In genomic region chr5:76415855-76416254, GRCh38 we compare ENCODE assay signal across 24 cellular contexts. TPM values are rescaled to one million over a fixed set of nuclear protein-coding genes. Genes with fewer than 3 reads are reported as not detected.
DNase-seq lines count a peak whose midpoint lies in the region; ATAC-seq and TF ChIP-seq lines count a peak whose summit lies in the region.
"Had no signal": no experiment of that assay in that cellular context is flagged by ENCODE, and none has a peak within 500 bp of the region (broad histone marks: within the 10 kb centered on the region; RNA-seq: fewer than 3 reads in every experiment).

No MANE protein-coding gene starts in this region.

- no peaks in the 10 kb centered on the region for H3K27me3 ChIP-seq in CD4-positive, alpha-beta T cell (ENCODE audit: control insufficient read depth, insufficient read depth, low read length)
- no peaks in the 10 kb centered on the region for H3K27me3 ChIP-seq in BE2C
- H3K27me3 ChIP-seq: neural progenitor cell, pancreas, uterus had no signal

- no peaks in the 10 kb centered on the region for H3K36me3 ChIP-seq in BE2C
- H3K36me3 ChIP-seq: neural progenitor cell, pancreas, thoracic aorta, uterus had no signal

- H3K4me1 Mint-ChIP-seq in activated CD4-positive, alpha-beta memory T cell treated with anti-CD3 and anti-CD28 coated beads for 36 hours (ENCODE audit: low read depth) = peaks cover 61% of the 10 kb centered on the region
- H3K4me1 Mint-ChIP-seq in activated CD4-positive, alpha-beta memory T cell treated with anti-CD3 and anti-CD28 coated beads, Interleukin-2, amount 10 ng/mL, durations not matched to agents 7 days and 5 days = peaks cover 37% of the 10 kb centered on the region
- peaks cover 72% of the 10 kb centered on the region for H3K4me1 Mint-ChIP-seq in CD4-positive, alpha-beta T cell (ENCODE audit: low read depth)
- H3K4me1 Mint-ChIP-seq in activated T-helper 17 cell treated with anti-CD3 and anti-CD28 coated beads, Interleukin-2, amount 50 U/mL, for 72 hours = peaks cover 37% of the 10 kb centered on the region
- peaks cover 56 to 63% of the 10 kb centered on the region in 2 donors for H3K4me1 Mint-ChIP-seq in natural killer cell treated with Interleukin-12 subunit alpha and Interleukin-12 subunit beta and Interleukin-15 and Interleukin-18, amount 100 ng/mL, for 72 hours (ENCODE audit: low read depth in 2 of 2)

- H3K4me3 Mint-ChIP-seq in activated CD4-positive, alpha-beta memory T cell treated with anti-CD3 and anti-CD28 coated beads for 36 hours = no peak overlapping the region
- no peak overlapping the region for H3K4me3 Mint-ChIP-seq in activated CD4-positive, alpha-beta memory T cell treated with anti-CD3 and anti-CD28 coated beads, Interleukin-2, amount 10 ng/mL, durations not matched to agents 7 days and 5 days
- no peak overlapping the region for H3K4me3 Mint-ChIP-seq in CD4-positive, alpha-beta T cell
- peak overlapping the region; percentile 44 for H3K4me3 Mint-ChIP-seq in activated T-helper 17 cell treated with anti-CD3 and anti-CD28 coated beads, Interleukin-2, amount 50 U/mL, for 72 hours
- H3K4me3 Mint-ChIP-seq in natural killer cell treated with Interleukin-12 subunit alpha and Interleukin-12 subunit beta and Interleukin-15 and Interleukin-18, amount 100 ng/mL, for 72 hours = no peak overlapping the region
- H3K4me3 Mint-ChIP-seq: activated CD8-positive, alpha-beta memory T cell treated with anti-CD3 and anti-CD28 coated beads, Interleukin-2, amount 10 ng/mL, durations not matched to agents 7 days and 5 days; neural progenitor cell had no signal

- no peaks in the 10 kb centered on the region for H3K4me1 ChIP-seq in BE2C
- H3K4me1 ChIP-seq: uterus had no signal

- intact Hi-C loops in activated CD4-positive, alpha-beta memory T cell treated with anti-CD3 and anti-CD28 coated beads for 36 hours (cut with micrococcal nuclease) = loop anchor here (2.0 kb wide), 1 partner anchor 57 kb away; no protein-coding TSS in a partner anchor
- intact Hi-C loops in CD4-positive, alpha-beta T cell (cut with DNase I, micrococcal nuclease) = no loop called here

- ATAC-seq in CD4-positive, alpha-beta T cell (ENCODE audit: poor library complexity) = no peak
- ATAC-seq in activated T-helper 17 cell treated with anti-CD3 and anti-CD28 coated beads, Interleukin-2, amount 50 U/mL, for 72 hours (replicated peaks) = peak; percentile 99
- peak in 1 of 2 donors; percentile 71 for ATAC-seq in natural killer cell treated with Interleukin-12 subunit alpha and Interleukin-12 subunit beta and Interleukin-15 and Interleukin-18, amount 100 ng/mL, for 72 hours
- no peak for ATAC-seq in HG02763 (IDR thresholded peaks at IDR 0.05; ENCODE audit: unreplicated experiment)
- ATAC-seq: activated CD8-positive, alpha-beta memory T cell treated with anti-CD3 and anti-CD28 coated beads, Interleukin-2, amount 10 ng/mL, durations not matched to agents 7 days and 5 days; K562; pancreas; Right ventricle myocardium inferior; SK-N-SH treated with all-trans-retinoic acid at 6 μM for 48 hours had no signal

- no peak for TF ChIP-seq CTCF in CD4-positive, alpha-beta T cell (IDR thresholded peaks at IDR 0.05)
- TF ChIP-seq CTCF in BE2C (IDR thresholded peaks at IDR 0.05; ENCODE audit: low read depth, low read length) = no peak

- H3K4me3 ChIP-seq in BE2C (ENCODE audit: low read depth, low read length) = no peak overlapping the region
- H3K4me3 ChIP-seq: K562, neural progenitor cell, pancreas, thoracic aorta, uterus had no signal

- H3K9me3 ChIP-seq in CD4-positive, alpha-beta T cell (ENCODE audit: control insufficient read depth, low read length) = no peaks in the 10 kb centered on the region
- no peaks in the 10 kb centered on the region for H3K9me3 ChIP-seq in BE2C
- H3K9me3 ChIP-seq: pancreas, thoracic aorta, uterus had no signal

- H3K9me3 Mint-ChIP-seq in activated CD4-positive, alpha-beta memory T cell treated with anti-CD3 and anti-CD28 coated beads for 36 hours = no peaks in the 10 kb centered on the region
- no peaks in the 10 kb centered on the region for H3K9me3 Mint-ChIP-seq in activated CD4-positive, alpha-beta memory T cell treated with anti-CD3 and anti-CD28 coated beads, Interleukin-2, amount 10 ng/mL, durations not matched to agents 7 days and 5 days
- H3K9me3 Mint-ChIP-seq in CD4-positive, alpha-beta T cell = no peaks in the 10 kb centered on the region
- H3K9me3 Mint-ChIP-seq in activated T-helper 17 cell treated with anti-CD3 and anti-CD28 coated beads, Interleukin-2, amount 50 U/mL, for 72 hours = no peaks in the 10 kb centered on the region
- H3K9me3 Mint-ChIP-seq in natural killer cell treated with Interleukin-12 subunit alpha and Interleukin-12 subunit beta and Interleukin-15 and Interleukin-18, amount 100 ng/mL, for 72 hours = no peaks in the 10 kb centered on the region

- H3K36me3 Mint-ChIP-seq in activated CD4-positive, alpha-beta memory T cell treated with anti-CD3 and anti-CD28 coated beads for 36 hours = peaks cover 4% of the 10 kb centered on the region
- peaks cover 53% of the 10 kb centered on the region for H3K36me3 Mint-ChIP-seq in activated CD4-positive, alpha-beta memory T cell treated with anti-CD3 and anti-CD28 coated beads, Interleukin-2, amount 10 ng/mL, durations not matched to agents 7 days and 5 days (ENCODE audit: low read depth)
- H3K36me3 Mint-ChIP-seq in CD4-positive, alpha-beta T cell (ENCODE audit: low read depth) = peaks cover 31% of the 10 kb centered on the region
- H3K36me3 Mint-ChIP-seq in activated T-helper 17 cell treated with anti-CD3 and anti-CD28 coated beads, Interleukin-2, amount 50 U/mL, for 72 hours (ENCODE audit: low read depth) = peaks cover 39% of the 10 kb centered on the region
- H3K36me3 Mint-ChIP-seq in natural killer cell treated with Interleukin-12 subunit alpha and Interleukin-12 subunit beta and Interleukin-15 and Interleukin-18, amount 100 ng/mL, for 72 hours = no peaks in the 10 kb centered on the region

- H3K27ac ChIP-seq in CD4-positive, alpha-beta T cell (ENCODE audit: low read depth, low read length) = no peak overlapping the region
- H3K27ac ChIP-seq: neural progenitor cell, pancreas, thoracic aorta, uterus had no signal

- DNase-seq in activated CD4-positive, alpha-beta memory T cell treated with anti-CD3 and anti-CD28 coated beads for 36 hours = no peak
- DNase-seq in activated CD4-positive, alpha-beta memory T cell treated with anti-CD3 and anti-CD28 coated beads, Interleukin-2, amount 10 ng/mL, durations not matched to agents 7 days and 5 days = no peak
- DNase-seq in CD4-positive, alpha-beta T cell = no peak
- DNase-seq in natural killer cell treated with Interleukin-12 subunit alpha and Interleukin-12 subunit beta and Interleukin-15 and Interleukin-18, amount 100 ng/mL, for 72 hours (ENCODE audit: low spot score) = no peak
- no peak for DNase-seq in BE2C
- no peak for DNase-seq in HCEC 1CT
- DNase-seq: activated CD8-positive, alpha-beta memory T cell treated with anti-CD3 and anti-CD28 coated beads, Interleukin-2, amount 10 ng/mL, durations not matched to agents 7 days and 5 days; caudate nucleus; erythroblast; NCI-H1092; NCI-H1694; pancreas; retina; small intestine; stimulated activated naive CD4-positive, alpha-beta T cell treated with Interleukin-2 at 50 U/mL for 16 hours; T-helper 2 cell; uterus had no signal

- CTCF ChIA-PET in activated CD4-positive, alpha-beta memory T cell treated with anti-CD3 and anti-CD28 coated beads for 36 hours (lab: Charles Lee) = interaction anchor here (0.9 to 2.0 kb wide), 4 partner anchors 12 to 58 kb away, joined by 3 to 5 read pairs (median 4); partner anchors contain the start of gene IQGAP2
- CTCF ChIA-PET in activated CD4-positive, alpha-beta memory T cell treated with anti-CD3 and anti-CD28 coated beads, Interleukin-2, amount 10 ng/mL, durations not matched to agents 7 days and 5 days (lab: Charles Lee) = interaction anchor here (0.7 kb wide), 1 partner anchor 8 kb away, joined by 3 read pairs; no protein-coding TSS in a partner anchor
- CTCF ChIA-PET in CD4-positive, alpha-beta T cell (lab: Charles Lee) = interaction anchor here (1.2 kb wide), 1 partner anchor 129 kb away, joined by 3 read pairs; no protein-coding TSS in a partner anchor

- no peaks in the 10 kb centered on the region for H3K27me3 Mint-ChIP-seq in activated CD4-positive, alpha-beta memory T cell treated with anti-CD3 and anti-CD28 coated beads for 36 hours
- H3K27me3 Mint-ChIP-seq in activated CD4-positive, alpha-beta memory T cell treated with anti-CD3 and anti-CD28 coated beads, Interleukin-2, amount 10 ng/mL, durations not matched to agents 7 days and 5 days = no peaks in the 10 kb centered on the region
- H3K27me3 Mint-ChIP-seq in CD4-positive, alpha-beta T cell = no peaks in the 10 kb centered on the region
- no peaks in the 10 kb centered on the region for H3K27me3 Mint-ChIP-seq in activated T-helper 17 cell treated with anti-CD3 and anti-CD28 coated beads, Interleukin-2, amount 50 U/mL, for 72 hours
- no peaks in the 10 kb centered on the region for H3K27me3 Mint-ChIP-seq in natural killer cell treated with Interleukin-12 subunit alpha and Interleukin-12 subunit beta and Interleukin-15 and Interleukin-18, amount 100 ng/mL, for 72 hours
- H3K27me3 Mint-ChIP-seq: activated CD8-positive, alpha-beta memory T cell treated with anti-CD3 and anti-CD28 coated beads, Interleukin-2, amount 10 ng/mL, durations not matched to agents 7 days and 5 days had no signal

- POLR2A ChIA-PET in activated CD4-positive, alpha-beta memory T cell treated with anti-CD3 and anti-CD28 coated beads for 36 hours (lab: Charles Lee) = interaction anchor here (0.8 kb wide), 1 partner anchor 133 kb away, joined by 3 read pairs; no protein-coding TSS in a partner anchor
- POLR2A ChIA-PET in activated CD4-positive, alpha-beta memory T cell treated with anti-CD3 and anti-CD28 coated beads, Interleukin-2, amount 10 ng/mL, durations not matched to agents 7 days and 5 days (lab: Charles Lee) = interaction anchor here (1.0 to 1.4 kb wide), 2 partner anchors 12 to 58 kb away, joined by 3 read pairs; no protein-coding TSS in a partner anchor
- POLR2A ChIA-PET in CD4-positive, alpha-beta T cell (lab: Charles Lee) = interaction anchor here (0.6 to 1.9 kb wide), 2 partner anchors 11 to 84 kb away, joined by 3 to 4 read pairs; no protein-coding TSS in a partner anchor

- peak overlapping the region; percentile 55 for H3K27ac Mint-ChIP-seq in activated CD4-positive, alpha-beta memory T cell treated with anti-CD3 and anti-CD28 coated beads for 36 hours
- H3K27ac Mint-ChIP-seq in activated CD4-positive, alpha-beta memory T cell treated with anti-CD3 and anti-CD28 coated beads, Interleukin-2, amount 10 ng/mL, durations not matched to agents 7 days and 5 days = no peak overlapping the region
- H3K27ac Mint-ChIP-seq in CD4-positive, alpha-beta T cell = peak overlapping the region; percentile 25
- H3K27ac Mint-ChIP-seq in activated T-helper 17 cell treated with anti-CD3 and anti-CD28 coated beads, Interleukin-2, amount 50 U/mL, for 72 hours = peak overlapping the region; percentile 71
- peak overlapping the region; percentile 38 to 92 for H3K27ac Mint-ChIP-seq in natural killer cell treated with Interleukin-12 subunit alpha and Interleukin-12 subunit beta and Interleukin-15 and Interleukin-18, amount 100 ng/mL, for 72 hours
- H3K27ac Mint-ChIP-seq: activated CD8-positive, alpha-beta memory T cell treated with anti-CD3 and anti-CD28 coated beads, Interleukin-2, amount 10 ng/mL, durations not matched to agents 7 days and 5 days; neural progenitor cell had no signal

RNA-seq across cellular contexts. Expression of gene IQGAP2, which starts 12.8 kb away (rescaled TPM):
- 10 to 100 TPM; 92.7 to 93.0 TPM for total RNA-seq in activated CD4-positive, alpha-beta memory T cell treated with anti-CD3 and anti-CD28 coated beads for 36 hours
- total RNA-seq in activated CD4-positive, alpha-beta memory T cell treated with anti-CD3 and anti-CD28 coated beads, Interleukin-2, amount 10 ng/mL, durations not matched to agents 7 days and 5 days = 100 to 1,000 TPM; 118 to 124 TPM
- total RNA-seq in CD4-positive, alpha-beta T cell = 10 to 100 TPM; 58.8 TPM
- 10 to 100 TPM; 83.2 to 92.1 TPM for total RNA-seq in activated T-helper 17 cell treated with anti-CD3 and anti-CD28 coated beads, Interleukin-2, amount 50 U/mL, for 72 hours
- 100 to 1,000 TPM; 104 to 111 TPM for total RNA-seq in natural killer cell treated with Interleukin-12 subunit alpha and Interleukin-12 subunit beta and Interleukin-15 and Interleukin-18, amount 100 ng/mL, for 72 hours
- not detected for polyA plus RNA-seq in BE2C (2012; ENCODE audit: insufficient read depth, insufficient read length, low read depth)
